26 cellular contexts compared by ENCODE assay signal in genomic region chr9:116460026-116460425, GRCh38.
"Had no signal": no experiment of that assay in that cellular context is flagged by ENCODE, and none has a peak within 500 bp of the region (broad histone marks: within the 10 kb centered on the region; RNA-seq: fewer than 3 reads in every experiment).

No MANE protein-coding gene starts in this region.

- H3K4me3 ChIP-seq: neural progenitor cell, ovary, psoas muscle, right lobe of liver, sigmoid colon, suprapubic skin, testis, tibial artery, transverse colon, upper lobe of right lung, uterus had no signal

- DNase-seq: natural killer cell; occipital lobe; ovary; posterior cingulate gyrus; psoas muscle; right cardiac atrium; right lobe of liver; sigmoid colon; small intestine; stimulated activated CD4-positive, alpha-beta T cell treated with anti-CD3 and anti-CD28 coated beads, Interleukin-15, amount 100 ng/mL, for 24 hours; stimulated activated CD4-positive, alpha-beta T cell treated with anti-CD3 and anti-CD28 coated beads, Interleukin-2, amount 100 ng/mL, for 24 hours; stimulated activated CD4-positive, alpha-beta T cell treated with anti-CD3 and anti-CD28 coated beads, Interleukin-2, amount 100 ng/mL, for 48 hours; stimulated activated CD4-positive, alpha-beta T cell treated with anti-CD3 and anti-CD28 coated beads, Interleukin-4, amount 100 ng/mL, for 24 hours; stimulated activated naive CD4-positive, alpha-beta T cell; stimulated activated naive CD8-positive, alpha-beta T cell treated with anti-CD3 and anti-CD28 coated beads, Interleukin-15, amount 100 ng/mL, for 72 hours; stimulated activated naive CD8-positive, alpha-beta T cell treated with anti-CD3 and anti-CD28 coated beads, Interleukin-15, Interleukin-2, amounts not matched to agents 100 U/mL and 50 U/mL, for 24 hours; substantia nigra; testis; tibial artery; transverse colon; upper lobe of right lung; uterus had no signal

- H3K36me3 ChIP-seq: neural progenitor cell, ovary, right lobe of liver, sigmoid colon, suprapubic skin, tibial artery, transverse colon, upper lobe of right lung, uterus had no signal

- H3K27ac ChIP-seq: neural progenitor cell, ovary, parathyroid adenoma, psoas muscle, right lobe of liver, sigmoid colon, suprapubic skin, testis, tibial artery, transverse colon, upper lobe of right lung, uterus had no signal

- H2AFZ ChIP-seq: neural progenitor cell, parathyroid adenoma had no signal

- H3K27me3 ChIP-seq: neural progenitor cell, ovary, right lobe of liver, sigmoid colon, suprapubic skin, testis, tibial artery, transverse colon, upper lobe of right lung, uterus had no signal

- H3K4me2 ChIP-seq: neural progenitor cell had no signal

- H3K4me1 ChIP-seq: parathyroid adenoma, psoas muscle, right lobe of liver, sigmoid colon, suprapubic skin, testis, tibial artery, transverse colon, upper lobe of right lung, uterus had no signal

- FAIRE-seq: small intestine had no signal

- ATAC-seq: natural killer cell; psoas muscle; right cardiac atrium; right lobe of liver; stimulated activated memory B cell treated with anti-CD40 and anti-IgM and Interleukin-4, amounts not matched to agents 10 μg/mL and 1 μg/mL and 100 μg/mL, for 72 hours; stimulated activated naive CD8-positive, alpha-beta T cell treated with anti-CD3 and anti-CD28 coated beads, Interleukin-15, amount 100 ng/mL, for 72 hours; stimulated activated naive CD8-positive, alpha-beta T cell treated with anti-CD3 and anti-CD28 coated beads, Interleukin-15, Interleukin-2, amounts not matched to agents 100 U/mL and 50 U/mL, for 24 hours; upper lobe of right lung had no signal

- H3K79me2 ChIP-seq: parathyroid adenoma had no signal

- H3K9ac ChIP-seq: neural progenitor cell, parathyroid adenoma had no signal

- H3K9me3 ChIP-seq: ovary, right lobe of liver, suprapubic skin, testis had no signal
